In genomic region chr1:42660907-42661500, GRCh38 we compare ENCODE assay signal across 19 cellular contexts. TPM values are rescaled to one million over a fixed set of nuclear protein-coding genes. Genes with fewer than 3 reads are reported as not detected.
A peak's percentile ranks its signal among the peaks of the same experiment; 100 is the strongest.
DNase-seq lines count a peak whose midpoint lies in the region; ATAC-seq, FAIRE-seq and TF ChIP-seq lines count a peak whose summit lies in the region.
"Had no signal": no experiment of that assay in that cellular context is flagged by ENCODE, and none has a peak within 500 bp of the region (broad histone marks: within the 10 kb centered on the region; RNA-seq: fewer than 3 reads in every experiment).

No MANE protein-coding gene starts in this region.

- dilution Hi-C loops in mammary epithelial cell (cut with HindIII; ENCODE audit: low sequenced_read_pairs) = no loop called here

- H3K27me3 ChIP-seq in mammary epithelial cell (ENCODE audit: insufficient read depth, low read length) (no peaks in the 10 kb centered on the region), astrocyte (ENCODE audit: insufficient read depth, low read length) (no peaks in the 10 kb centered on the region), brain microvascular endothelial cell (replicated peaks) (no peaks in the 10 kb centered on the region)

- H3K27me3 Mint-ChIP-seq in MCF 10A (ENCODE audit: insufficient read depth, unreplicated experiment) (no peaks in the 10 kb centered on the region), astrocyte (ENCODE audit: low read depth, unreplicated experiment) (no peaks in the 10 kb centered on the region), type B pancreatic cell (no peaks in the 10 kb centered on the region), WTC11 (ENCODE audit: low read depth) (peaks cover 2% of the 10 kb centered on the region)

- H3K9me3 ChIP-seq in mammary epithelial cell (replicated peaks; ENCODE audit: insufficient read depth, low read length) (no peaks in the 10 kb centered on the region), OCI-LY7 (ENCODE audit: low read length) (no peaks in the 10 kb centered on the region), astrocyte (ENCODE audit: insufficient read depth, low read depth, low read length) (no peaks in the 10 kb centered on the region)
- H3K9me3 ChIP-seq: mucosa of descending colon, thoracic aorta had no signal

- no peak overlapping the region for H3K27ac ChIP-seq in mammary epithelial cell (ENCODE audit: insufficient read depth, low read depth, low read length)
- H3K27ac ChIP-seq in OCI-LY7 (ENCODE audit: low read depth, low read length, poor library complexity, severe bottlenecking) = no peak overlapping the region
- H3K27ac ChIP-seq in astrocyte (ENCODE audit: low read depth, low read length) = no peak overlapping the region
- H3K27ac ChIP-seq in brain microvascular endothelial cell = no peak overlapping the region
- H3K27ac ChIP-seq: thoracic aorta had no signal

- BruUV-seq in MCF 10A (replicated peaks; lab: Mats Ljungman, UMichigan) (TSS peak; percentile 7), mammary epithelial cell (replicated peaks; lab: Mats Ljungman, UMichigan) (no TSS peak), OCI-LY7 (replicated peaks; lab: Mats Ljungman, UMichigan) (no TSS peak)

- H3K4me3 Mint-ChIP-seq in MCF 10A (ENCODE audit: unreplicated experiment) (no peak overlapping the region), astrocyte (ENCODE audit: unreplicated experiment) (peak overlapping the region; percentile 65), type B pancreatic cell (peak overlapping the region; percentile 64), WTC11 (no peak overlapping the region)
- H3K4me3 Mint-ChIP-seq: HFFc6 had no signal

- WGBS in mammary epithelial cell (ENCODE audit: low coverage, missing lambda C conversion rate) = 88% methylated on average over 3 of the region's 3 CpGs

- CTCF ChIA-PET in MCF 10A (lab: Yijun Ruan, JAX) = interaction anchor here (1.0 kb wide), 1 partner anchor 21 kb away, joined by 3 read pairs; the partner anchor contains the start of gene YBX1
- CTCF ChIA-PET in mammary epithelial cell (lab: Charles Lee; ENCODE audit: low non-redundant PET) = no interaction called here
- CTCF ChIA-PET in OCI-LY7 (lab: Charles Lee; ENCODE audit: unreplicated experiment) = no interaction called here
- CTCF ChIA-PET in WTC11 (lab: Charles Lee) = no interaction called here

- no peak overlapping the region for H2AFZ ChIP-seq in mammary epithelial cell (ENCODE audit: low read depth, low read length)
- H2AFZ ChIP-seq in OCI-LY7 (ENCODE audit: low read length) = no peak overlapping the region
- H2AFZ ChIP-seq in astrocyte (ENCODE audit: low read depth, low read length) = no peak overlapping the region

- H3K4me3 ChIP-seq in mammary epithelial cell (replicated peaks in 1 of 3; ENCODE audit: insufficient read depth in 1 of 3, low read depth in 2 of 3, low read length in 3 of 3) (no peak overlapping the region), OCI-LY7 (ENCODE audit: low read depth, low read length, poor library complexity, severe bottlenecking) (no peak overlapping the region), astrocyte (ENCODE audit: insufficient read depth, low read depth, low read length) (no peak overlapping the region), brain microvascular endothelial cell (ENCODE audit: low read depth, low read length) (no peak overlapping the region)
- H3K4me3 ChIP-seq: mucosa of descending colon, thoracic aorta had no signal

- H3K36me3 Mint-ChIP-seq in MCF 10A (ENCODE audit: insufficient read depth, unreplicated experiment) (peaks cover 36% of the 10 kb centered on the region), astrocyte (ENCODE audit: low read depth, unreplicated experiment) (peaks cover 4% of the 10 kb centered on the region), type B pancreatic cell (peaks cover 18% of the 10 kb centered on the region), WTC11 (peaks cover 47% of the 10 kb centered on the region)

- peaks cover 14% of the 10 kb centered on the region for H3K36me3 ChIP-seq in mammary epithelial cell (ENCODE audit: insufficient read depth, low read length)
- peaks cover 69% of the 10 kb centered on the region for H3K36me3 ChIP-seq in OCI-LY7 (ENCODE audit: insufficient read depth, low read length)
- H3K36me3 ChIP-seq in astrocyte (ENCODE audit: insufficient read depth, low read length) = peaks cover 26% of the 10 kb centered on the region
- peaks cover 22% of the 10 kb centered on the region for H3K36me3 ChIP-seq in brain microvascular endothelial cell (replicated peaks)

- intact Hi-C loops in MCF 10A (cut with micrococcal nuclease) = no loop called here
- intact Hi-C loops in mammary epithelial cell (cut with micrococcal nuclease) = no loop called here
- intact Hi-C loops in OCI-LY7 (cut with micrococcal nuclease; ENCODE audit: unreplicated experiment) = no loop called here

- no peaks in the 10 kb centered on the region for H3K9me2 ChIP-seq in OCI-LY7 (ENCODE audit: insufficient read depth, low read length)

- POLR2A ChIA-PET in MCF 10A (lab: Yijun Ruan, JAX) = interaction anchor here (0.8 to 2.2 kb wide), 3 partner anchors 18 to 26 kb away, joined by 3 to 17 read pairs (median 10); partner anchors contain the start of gene YBX1
- POLR2A ChIA-PET in OCI-LY7 (lab: Charles Lee) = no interaction called here
- POLR2A ChIA-PET in WTC11 (lab: Charles Lee) = no interaction called here

- H3K9me3 Mint-ChIP-seq in MCF 10A (ENCODE audit: unreplicated experiment) (no peaks in the 10 kb centered on the region), astrocyte (ENCODE audit: unreplicated experiment) (no peaks in the 10 kb centered on the region), type B pancreatic cell (no peaks in the 10 kb centered on the region), WTC11 (no peaks in the 10 kb centered on the region)
- H3K9me3 Mint-ChIP-seq: HFFc6 had no signal

- in situ Hi-C loops in mammary epithelial cell (cut with MboI; ENCODE audit: low sequenced_read_pairs in 2 of 2) (no loop called here), brain microvascular endothelial cell (cut with HindIII; ENCODE audit: low pct_ligation_motif_present, low sequenced_read_pairs) (no loop called here)

- DNase-seq in MCF 10A (ENCODE audit: unreplicated experiment) (no peak), mammary epithelial cell (no peak), OCI-LY7 (ENCODE audit: low spot score) (no peak), astrocyte (ENCODE audit: low read depth) (no peak), type B pancreatic cell (ENCODE audit: extremely low spot score, unreplicated experiment) (no peak), brain microvascular endothelial cell (no peak), WTC11 (ENCODE audit: low spot score) (no peak)
- DNase-seq: amniotic stem cell; HFFc6; left colon; mucosa of descending colon; NCI-H2029 treated with DMSO at 0.1 percent for 48 hours; NCI-H510A treated with DMSO at 0.1 percent for 48 hours; stimulated activated CD4-positive, alpha-beta T cell treated with anti-CD3 and anti-CD28 coated beads, Interleukin-2, amount 100 ng/mL, for 24 hours had no signal

- peaks cover 13% of the 10 kb centered on the region for H3K4me1 Mint-ChIP-seq in MCF 10A (ENCODE audit: insufficient read depth, unreplicated experiment)
- H3K4me1 Mint-ChIP-seq in astrocyte (ENCODE audit: low read depth, unreplicated experiment) = peaks cover 10% of the 10 kb centered on the region
- H3K4me1 Mint-ChIP-seq in type B pancreatic cell (ENCODE audit: unreplicated experiment) = peaks cover 7% of the 10 kb centered on the region
- peaks cover 24% of the 10 kb centered on the region for H3K4me1 Mint-ChIP-seq in WTC11

- peaks cover 19% of the 10 kb centered on the region for H3K4me1 ChIP-seq in mammary epithelial cell (ENCODE audit: insufficient read depth, low read length)
- H3K4me1 ChIP-seq in OCI-LY7 (ENCODE audit: insufficient read depth, low read length, poor library complexity, severe bottlenecking) = peaks cover 28% of the 10 kb centered on the region
- H3K4me1 ChIP-seq in astrocyte (ENCODE audit: insufficient read depth, low read length) = peaks cover 12% of the 10 kb centered on the region

- H4K20me1 ChIP-seq in mammary epithelial cell (ENCODE audit: insufficient read depth, low read length) (peaks cover 4% of the 10 kb centered on the region), OCI-LY7 (ENCODE audit: insufficient read depth, low read length) (peaks cover 9% of the 10 kb centered on the region; the same call in 1 of the 2 replicates), astrocyte (ENCODE audit: insufficient read depth, low read length) (no peaks in the 10 kb centered on the region)

- no peak for TF ChIP-seq CTCF in MCF 10A (IDR thresholded peaks at IDR 0.05; ENCODE audit: unreplicated experiment)
- TF ChIP-seq CTCF in mammary epithelial cell (conservative IDR thresholded peaks at IDR 0.05 in 1 of 2, IDR thresholded peaks at IDR 0.05 in 1 of 2; ENCODE audit: extremely low read depth in 1 of 2, insufficient read depth in 1 of 2, low read depth in 1 of 2, low read length in 2 of 2) = no peak
- TF ChIP-seq CTCF in OCI-LY7 (conservative IDR thresholded peaks at IDR 0.05; ENCODE audit: low read length) = no peak
- no peak for TF ChIP-seq CTCF in astrocyte (IDR thresholded peaks at IDR 0.05; ENCODE audit: insufficient read depth, low read depth, low read length)
- no peak for TF ChIP-seq CTCF in type B pancreatic cell (conservative IDR thresholded peaks at IDR 0.05)
- TF ChIP-seq CTCF in brain microvascular endothelial cell (IDR thresholded peaks at IDR 0.05; ENCODE audit: low read depth, low read length, missing control alignments) = no peak
- no peak for TF ChIP-seq CTCF in WTC11 (IDR thresholded peaks at IDR 0.05)

- H3K79me2 ChIP-seq in mammary epithelial cell (ENCODE audit: insufficient read depth, low read length) (peaks cover 42% of the 10 kb centered on the region), OCI-LY7 (ENCODE audit: insufficient read depth, low read depth, low read length) (peaks cover 44% of the 10 kb centered on the region), astrocyte (ENCODE audit: insufficient read depth, low read length) (peaks cover 30% of the 10 kb centered on the region)

- H3K9ac ChIP-seq in mammary epithelial cell (ENCODE audit: insufficient read depth, low read length) (no peak overlapping the region), astrocyte (ENCODE audit: low read length) (no peak overlapping the region)

- no peak overlapping the region for H3K4me2 ChIP-seq in mammary epithelial cell (ENCODE audit: insufficient read depth, low read depth, low read length)
- peak overlapping the region; percentile 28 for H3K4me2 ChIP-seq in OCI-LY7 (ENCODE audit: low read length)
- H3K4me2 ChIP-seq in astrocyte (ENCODE audit: low read length) = no peak overlapping the region

- FAIRE-seq in astrocyte (lab: Jason Lieb, UNC) = no peak
- FAIRE-seq: D721Med, HepG2, TTC549 had no signal

- H3K27ac Mint-ChIP-seq in MCF 10A (ENCODE audit: low read depth, unreplicated experiment) (peak overlapping the region; percentile 66), astrocyte (ENCODE audit: unreplicated experiment) (no peak overlapping the region), type B pancreatic cell (peak overlapping the region; percentile 10), WTC11 (no peak overlapping the region)
- H3K27ac Mint-ChIP-seq: HFFc6 had no signal

- ATAC-seq in GM21786 (IDR thresholded peaks at IDR 0.05; ENCODE audit: unreplicated experiment) = no peak
- no peak for ATAC-seq in WTC11
- ATAC-seq: HepG2, left colon, mucosa of descending colon had no signal

RNA-seq across cellular contexts. Expression of gene PPIH, which starts 2.8 kb away (rescaled TPM):
- total RNA-seq in MCF 10A (2022) (52.4 and 55.9 TPM in 2 replicates), mammary epithelial cell (10 to 100 TPM; 17.5 to 45.1 TPM), OCI-LY7 (2022) (81.3 and 100 TPM in 2 replicates), astrocyte (23.5 and 28.5 TPM in 2 replicates), type B pancreatic cell (ENCODE audit: low replicate concordance) (42.5 and 58.9 TPM in 2 replicates), WTC11 (2021) (68.5 to 73.1 TPM (median 69.3 TPM) in 3 replicates)
- polyA plus RNA-seq in mammary epithelial cell = 55.0 TPM
- polyA minus RNA-seq in mammary epithelial cell = 13.2 TPM
- 74.4 and 95.7 TPM in 2 replicates for total RNA-seq in OCI-LY7 (2014; rRNA removed; shearing (Covaris generic))

RNA-seq across cellular contexts. Expression of gene YBX1, which starts 21.2 kb away (rescaled TPM):
- total RNA-seq in MCF 10A (2022) (1,134 and 1,200 TPM in 2 replicates), mammary epithelial cell (100 to 1,000 TPM; 442 to 862 TPM), OCI-LY7 (2022) (956 and 965 TPM in 2 replicates), astrocyte (744 and 872 TPM in 2 replicates), type B pancreatic cell (ENCODE audit: low replicate concordance) (508 and 709 TPM in 2 replicates), WTC11 (2021) (1,098 to 1,172 TPM (median 1,151 TPM) in 3 replicates)
- 1,097 TPM for polyA plus RNA-seq in mammary epithelial cell
- polyA minus RNA-seq in mammary epithelial cell = 959 TPM
- total RNA-seq in OCI-LY7 (2014; rRNA removed; shearing (Covaris generic)) = 750 and 887 TPM in 2 replicates

Comparison
In these comparisons a context has a peak if more than half of its experiments do, and no peak if none do; other contexts are left out.
1. H3K27ac Mint-ChIP-seq: peak in MCF 10A (single experiment) and type B pancreatic cell (single experiment); none in astrocyte (single experiment) and WTC11 (single experiment).
2. H3K4me3 Mint-ChIP-seq: peak in astrocyte (single experiment) and type B pancreatic cell (single experiment); none in MCF 10A (single experiment) and WTC11 (single experiment).